In the genomic region with DNA sequence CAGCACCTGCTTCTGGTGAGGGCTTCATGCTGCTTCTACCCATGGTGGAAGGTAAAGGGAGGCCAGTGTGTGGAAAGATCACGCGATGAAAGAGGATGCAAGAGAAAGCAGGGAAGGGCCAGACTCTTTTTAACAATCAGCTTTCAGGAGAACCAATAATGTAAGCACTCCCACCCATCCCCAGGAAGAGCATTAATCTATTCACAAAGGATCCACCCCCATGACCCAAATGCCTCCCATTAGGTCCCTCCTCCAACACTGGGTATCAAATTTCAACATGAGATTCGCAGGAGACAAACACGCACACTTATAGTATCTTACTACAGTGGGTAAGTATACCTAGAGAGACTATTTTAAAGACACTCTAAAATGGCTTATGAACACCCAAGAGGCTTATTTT, we compare ENCODE assay signal across 1 cellular context.
TF ChIP-seq lines count a peak whose summit lies in the region.

No MANE protein-coding gene starts in this region.

TF ChIP-seq in WTC11, 78 proteins besides CTCF, POLR2A, EP300 and RAD21 (continued from another document):
- TF ChIP-seq, protein P1, sequence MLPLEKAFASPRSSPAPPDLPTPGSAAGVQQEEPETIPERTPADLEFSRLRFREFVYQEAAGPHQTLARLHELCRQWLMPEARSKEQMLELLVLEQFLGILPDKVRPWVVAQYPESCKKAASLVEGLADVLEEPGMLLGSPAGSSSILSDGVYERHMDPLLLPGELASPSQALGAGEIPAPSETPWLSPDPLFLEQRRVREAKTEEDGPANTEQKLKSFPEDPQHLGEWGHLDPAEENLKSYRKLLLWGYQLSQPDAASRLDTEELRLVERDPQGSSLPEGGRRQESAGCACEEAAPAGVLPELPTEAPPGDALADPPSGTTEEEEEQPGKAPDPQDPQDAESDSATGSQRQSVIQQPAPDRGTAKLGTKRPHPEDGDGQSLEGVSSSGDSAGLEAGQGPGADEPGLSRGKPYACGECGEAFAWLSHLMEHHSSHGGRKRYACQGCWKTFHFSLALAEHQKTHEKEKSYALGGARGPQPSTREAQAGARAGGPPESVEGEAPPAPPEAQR (CRISPR knock-in tag; IDR thresholded peaks at IDR 0.05), result no peak
- TF ChIP-seq, protein P2, sequence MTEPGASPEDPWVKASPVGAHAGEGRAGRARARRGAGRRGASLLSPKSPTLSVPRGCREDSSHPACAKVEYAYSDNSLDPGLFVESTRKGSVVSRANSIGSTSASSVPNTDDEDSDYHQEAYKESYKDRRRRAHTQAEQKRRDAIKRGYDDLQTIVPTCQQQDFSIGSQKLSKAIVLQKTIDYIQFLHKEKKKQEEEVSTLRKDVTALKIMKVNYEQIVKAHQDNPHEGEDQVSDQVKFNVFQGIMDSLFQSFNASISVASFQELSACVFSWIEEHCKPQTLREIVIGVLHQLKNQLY (CRISPR knock-in tag; IDR thresholded peaks at IDR 0.05), result no peak
